20 cellular contexts compared by ENCODE assay signal in genomic region chr1:233163696-233164095, GRCh38.
A peak's percentile ranks its signal among the peaks of the same experiment; 100 is the strongest.
DNase-seq lines count a peak whose midpoint lies in the region; ATAC-seq, FAIRE-seq and TF ChIP-seq lines count a peak whose summit lies in the region.
"Had no signal": no experiment of that assay in that cellular context is flagged by ENCODE, and none has a peak within 500 bp of the region (broad histone marks: within the 10 kb centered on the region; RNA-seq: fewer than 3 reads in every experiment).

No MANE protein-coding gene starts in this region.

- no peak overlapping the region for H3K18ac ChIP-seq in H1 (ENCODE audit: extremely low read depth, low read length)

- H3K4me2 ChIP-seq in A549 (no peak overlapping the region), H1 (ENCODE audit: insufficient read depth in 1 of 2, low read depth in 2 of 2, low read length in 2 of 2) (no peak overlapping the region)
- H3K4me2 ChIP-seq: BLaER1 had no signal

- H3K4ac ChIP-seq in H1 (replicated peaks; ENCODE audit: insufficient read length, low read depth, low read length), result no peak overlapping the region

- H2BK120ac ChIP-seq in H1 (replicated peaks; ENCODE audit: low read depth, low read length), result no peak overlapping the region

- ATAC-seq in A549 (no peak), sciatic nerve (no peak)
- no peak for ATAC-seq in activated CD4-positive, CD25-positive, alpha-beta regulatory T cell treated with anti-CD3 and anti-CD28 coated beads, Interleukin-2, amount 50 U/mL, for 24 hours
- ATAC-seq: CD8-positive, alpha-beta T cell; HCT116 had no signal

- no peak for TF ChIP-seq POLR2A in A549 (IDR thresholded peaks at IDR 0.05; ENCODE audit: low read length)
- TF ChIP-seq POLR2A in H1 (IDR thresholded peaks at IDR 0.05; ENCODE audit: control extremely low read depth in 1 of 2, low read depth in 2 of 2, low read length in 2 of 2), result no peak

- TF ChIP-seq RAD21 in A549 (conservative IDR thresholded peaks at IDR 0.05 in 1 of 2, IDR thresholded peaks at IDR 0.05 in 1 of 2) (no peak), H1 (IDR thresholded peaks at IDR 0.05 in 1 of 2, conservative IDR thresholded peaks at IDR 0.05 in 1 of 2; ENCODE audit: low read depth in 2 of 2, low read length in 2 of 2) (no peak)

- H3K9me3 ChIP-seq in A549 (peaks cover 17% of the 10 kb centered on the region), Caco-2 (peaks cover 11% of the 10 kb centered on the region; the same call in 1 of the 2 replicates), HEK293 (ENCODE audit: control insufficient read depth, insufficient read depth, low read depth, low read length) (peaks cover 6% of the 10 kb centered on the region; the same call in 1 of the 2 replicates), H1 (ENCODE audit: insufficient read depth in 2 of 2, low read depth in 1 of 2, low read length in 1 of 2) (peaks cover 9 to 13% of the 10 kb centered on the region in 2 experiments)

- peaks cover 6% of the 10 kb centered on the region for H3K36me3 Mint-ChIP-seq in Caco-2 (ENCODE audit: insufficient read depth, unreplicated experiment)

- H3K79me1 ChIP-seq in H1 (ENCODE audit: low read depth, low read length), result no peaks in the 10 kb centered on the region

- no peak overlapping the region for H2BK5ac ChIP-seq in H1 (ENCODE audit: low read depth, low read length)

- CTCF ChIA-PET in A549 (lab: Yijun Ruan, JAX) (no interaction called here), Caco-2 (lab: Charles Lee) (no interaction called here), HEK293 (lab: Yijun Ruan, JAX) (no interaction called here), H1 (lab: Charles Lee; ENCODE audit: partially characterized antibody) (no interaction called here)

- no peak overlapping the region for H4K91ac ChIP-seq in H1 (replicated peaks; ENCODE audit: insufficient read length, low read length)

- no peaks in the 10 kb centered on the region for H3K79me2 ChIP-seq in H1 (ENCODE audit: control insufficient read depth in 1 of 2, insufficient read depth in 2 of 2, low read length in 2 of 2)

- no peak overlapping the region for H2AK5ac ChIP-seq in H1 (ENCODE audit: low read depth, low read length)

- H3K9me3 Mint-ChIP-seq in Caco-2 (ENCODE audit: unreplicated experiment), result peaks cover 9% of the 10 kb centered on the region

- H2BK20ac ChIP-seq in H1 (ENCODE audit: low read length), result no peak overlapping the region

- no peak overlapping the region for H3K4me3 Mint-ChIP-seq in Caco-2 (ENCODE audit: unreplicated experiment)
- H3K4me3 Mint-ChIP-seq: B cell; CD4-positive, CD25-positive, alpha-beta regulatory T cell; CD8-positive, alpha-beta T cell; H9; HFFc6 had no signal

- TF ChIP-seq CTCF in A549 (IDR thresholded peaks at IDR 0.05) (no peak), Caco-2 (IDR thresholded peaks at IDR 0.05; ENCODE audit: insufficient read depth in 1 of 2, low read depth in 1 of 2, low read length in 1 of 2, severe bottlenecking in 1 of 2, unreplicated experiment in 1 of 2) (no peak), HEK293 (tag by site-specific recombination; IDR thresholded peaks at IDR 0.05) (no peak), H1 (IDR thresholded peaks at IDR 0.05; ENCODE audit: control extremely low read depth in 1 of 3, insufficient read depth in 1 of 3, low read depth in 1 of 3, low read length in 3 of 3) (no peak)

- no peak overlapping the region for H2AFZ ChIP-seq in H1 (ENCODE audit: low read length)

- H2BK15ac ChIP-seq in H1 (ENCODE audit: low read length), result no peak overlapping the region

- H3K23ac ChIP-seq in H1 (ENCODE audit: insufficient read length), result no peak overlapping the region

- peaks cover 8% of the 10 kb centered on the region for H3K4me1 Mint-ChIP-seq in Caco-2 (ENCODE audit: low read depth, unreplicated experiment)
- H3K4me1 Mint-ChIP-seq: B cell; CD4-positive, CD25-positive, alpha-beta regulatory T cell; H9 had no signal

- TF ChIP-seq EP300 in A549 (IDR thresholded peaks at IDR 0.05) (no peak), H1 (IDR thresholded peaks at IDR 0.05; ENCODE audit: borderline replicate concordance in 1 of 2, low read depth in 2 of 2, low read length in 2 of 2) (no peak)

- no peak overlapping the region for H4K8ac ChIP-seq in H1 (ENCODE audit: extremely low read depth, insufficient read depth, low read length)

- H4K20me1 ChIP-seq in H1 (replicated peaks in 1 of 2; ENCODE audit: control insufficient read depth in 1 of 2, insufficient read depth in 2 of 2, low read length in 2 of 2), result no peaks in the 10 kb centered on the region
- H4K20me1 ChIP-seq: BLaER1 had no signal

- H3K9ac ChIP-seq in H1 (replicated peaks in 1 of 4; ENCODE audit: extremely low read depth in 1 of 4, low read depth in 3 of 4, low read length in 3 of 4), result no peak overlapping the region
- H3K9ac ChIP-seq: BLaER1 had no signal

- POLR2A ChIA-PET in A549 (lab: Yijun Ruan, JAX), result no interaction called here
- POLR2A ChIA-PET in Caco-2 (lab: Charles Lee), result no interaction called here
- POLR2A ChIA-PET in HEK293 (lab: Yijun Ruan, JAX), result no interaction called here
- POLR2A ChIA-PET in H1 (lab: Charles Lee; ENCODE audit: partially characterized antibody), result no interaction called here

- no peak for FAIRE-seq in A549 (lab: Jason Lieb, UNC)
- FAIRE-seq in H1 (lab: Jason Lieb, UNC), result no peak
- FAIRE-seq: GM12892 had no signal

- H3K4me3 ChIP-seq in A549, result no peak overlapping the region
- H3K4me3 ChIP-seq in Caco-2 (ENCODE audit: low read depth, low read length), result no peak overlapping the region
- no peak overlapping the region for H3K4me3 ChIP-seq in HEK293 (ENCODE audit: low read depth, low read length)
- H3K4me3 ChIP-seq in H1 (ENCODE audit: extremely low read depth in 1 of 4, insufficient read depth in 2 of 4, low read depth in 3 of 4, low read length in 4 of 4), result no peak overlapping the region
- H3K4me3 ChIP-seq: BLaER1 had no signal

- BruUV-seq in Caco-2 (replicated peaks; lab: Mats Ljungman, UMichigan), result no TSS peak

- intact Hi-C loops in Caco-2 (cut with micrococcal nuclease; ENCODE audit: unreplicated experiment), result loop anchor here (5.0 kb wide), 1 partner anchor 131 kb away; no protein-coding TSS in a partner anchor
- intact Hi-C loops in sciatic nerve (cut with DNase I), result no loop called here

- H3K27ac ChIP-seq in A549 (no peak overlapping the region), HEK293 (ENCODE audit: extremely low read depth, low read depth, low read length) (no peak overlapping the region), H1 (ENCODE audit: low read depth, low read length) (no peak overlapping the region)
- H3K27ac ChIP-seq: BLaER1, C4-2B had no signal

- peak overlapping the region; percentile 61 for H3K27ac Mint-ChIP-seq in Caco-2 (ENCODE audit: unreplicated experiment)
- H3K27ac Mint-ChIP-seq: B cell; CD8-positive, alpha-beta T cell; H9; HFFc6 had no signal

- H3K27me3 Mint-ChIP-seq in Caco-2 (ENCODE audit: insufficient read depth, unreplicated experiment), result no peaks in the 10 kb centered on the region
- H3K27me3 Mint-ChIP-seq: B cell; CD4-positive, CD25-positive, alpha-beta regulatory T cell had no signal

- H2BK12ac ChIP-seq in H1 (ENCODE audit: low read depth, low read length), result no peak overlapping the region

- DNase-seq in A549 (ENCODE audit: low read depth in 1 of 2, low spot score in 1 of 2) (no peak), Caco-2 (no peak), H1 (ENCODE audit: low read depth in 1 of 2, low spot score in 2 of 2) (no peak), RKO (ENCODE audit: low spot score) (no peak), sciatic nerve (ENCODE audit: low spot score) (no peak)
- DNase-seq in activated CD8-positive, alpha-beta memory T cell treated with anti-CD3 and anti-CD28 coated beads, Interleukin-2, amount 50 U/mL, for 4 hours, result no peak
- DNase-seq: CD4-positive, CD25-positive, alpha-beta regulatory T cell; CD8-positive, alpha-beta T cell; DMS53; DMS79 treated with DMSO at 0.1 percent for 48 hours; GOT3; H9; HFFc6 had no signal

- no peak overlapping the region for H4K5ac ChIP-seq in H1 (ENCODE audit: insufficient read length, low read depth, low read length)

- H3K23me2 ChIP-seq in H1 (ENCODE audit: low read depth, low read length), result no peaks in the 10 kb centered on the region; the same call in 1 of the 2 replicates

- 88% methylated on average over 1 of the region's 1 CpG for WGBS in A549 (ENCODE audit: missing lambda C conversion rate)
- 88% methylated on average over 1 of the region's 1 CpG; no CpG with 5 or more reads in 1 of the 2 experiments for WGBS in H1 (ENCODE audit: extremely low coverage in 1 of 2, insufficient coverage in 1 of 2, insufficient read length in 1 of 2, insufficient replicate concordance in 2 of 2, low coverage in 1 of 2, low lambda C conversion rate in 2 of 2, missing lambda C conversion rate in 1 of 2), 2 experiments

- H3K56ac ChIP-seq in H1 (replicated peaks; ENCODE audit: insufficient read length, low read depth, low read length), result no peak overlapping the region

- H3K27me3 ChIP-seq in Caco-2 (replicated peaks; ENCODE audit: control insufficient read depth, insufficient read depth, low read length) (no peaks in the 10 kb centered on the region), H1 (replicated peaks in 1 of 4; ENCODE audit: control insufficient read depth in 3 of 4, extremely low read depth in 1 of 4, insufficient read depth in 3 of 4, low read length in 3 of 4) (no peaks in the 10 kb centered on the region)
- H3K27me3 ChIP-seq: BLaER1 had no signal

- H3K4me1 ChIP-seq in A549 (no peaks in the 10 kb centered on the region), Caco-2 (peaks cover 19% of the 10 kb centered on the region), HEK293 (ENCODE audit: control insufficient read depth, insufficient read depth, low read length) (no peaks in the 10 kb centered on the region), H1 (replicated peaks in 1 of 4; ENCODE audit: control insufficient read depth in 3 of 4, insufficient read depth in 4 of 4, low read length in 3 of 4) (no peaks in the 10 kb centered on the region)

- no peak overlapping the region for H3K14ac ChIP-seq in H1 (ENCODE audit: insufficient read length)

- H3K36me3 ChIP-seq in Caco-2 (ENCODE audit: control insufficient read depth, insufficient read depth, low read length) (no peaks in the 10 kb centered on the region), HEK293 (ENCODE audit: control insufficient read depth in 2 of 2, insufficient read depth in 1 of 2, low read length in 2 of 2) (peaks cover 25 to 40% of the 10 kb centered on the region in 2 experiments), H1 (ENCODE audit: control insufficient read depth in 2 of 4, insufficient read depth in 4 of 4, low read length in 3 of 4) (peaks cover 2 to 49% (median 23%) of the 10 kb centered on the region in 4 experiments; a peak in 7 of 8 replicates)

TF ChIP-seq in HEK293, 187 proteins besides CTCF, POLR2A, EP300 and RAD21 (continues in another document):
- TF ChIP-seq ZNF146 (tag by site-specific recombination; IDR thresholded peaks at IDR 0.05), result peak; percentile 98

TF ChIP-seq in H1, 55 proteins besides CTCF, POLR2A, EP300 and RAD21 (continues in another document):
- TF ChIP-seq KDM1A (IDR thresholded peaks at IDR 0.05; ENCODE audit: borderline replicate concordance, low read length), result peak; percentile 73
